ENCODE assay signal across 14 cellular contexts in the genomic region with DNA sequence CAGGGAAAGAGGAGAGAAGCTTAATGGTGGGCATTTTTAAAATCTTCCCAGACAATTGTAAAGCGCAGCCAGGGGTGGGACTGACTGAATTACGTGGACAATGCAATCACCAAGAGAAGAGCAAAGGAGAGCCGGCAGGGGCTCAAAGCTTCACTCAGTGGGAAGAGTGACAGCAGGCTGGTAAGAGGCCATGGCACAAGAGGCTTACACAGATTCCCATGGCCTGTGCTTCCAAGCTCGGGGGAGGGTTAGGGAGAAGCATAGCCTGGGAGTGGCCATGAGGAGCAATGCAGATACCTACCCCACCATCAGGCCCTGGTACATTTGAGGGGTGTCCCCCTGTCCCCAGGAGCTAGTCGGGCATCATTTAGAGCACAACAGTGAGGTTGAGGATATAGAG. TPM values are rescaled to one million over a fixed set of nuclear protein-coding genes. Genes with fewer than 3 reads are reported as not detected.
DNase-seq lines count a peak whose midpoint lies in the region; ATAC-seq and TF ChIP-seq lines count a peak whose summit lies in the region.
"Had no signal": no experiment of that assay in that cellular context is flagged by ENCODE, and none has a peak within 500 bp of the region (broad histone marks: within the 10 kb centered on the region; RNA-seq: fewer than 3 reads in every experiment).

No MANE protein-coding gene starts in this region.

- no peak overlapping the region for H3K4me3 Mint-ChIP-seq in T-cell
- H3K4me3 Mint-ChIP-seq in stimulated activated effector memory CD8-positive, alpha-beta T cell treated with anti-CD3 and anti-CD28 coated beads, Interleukin-12 subunit alpha, Interleukin-12 subunit beta, amount 100 ng/mL, for 72 hours, result no peak overlapping the region
- H3K4me3 Mint-ChIP-seq: B cell; CD4-positive, alpha-beta T cell had no signal

- DNase-seq in WERI-Rb-1, result peak; percentile 59
- no peak for DNase-seq in heart left ventricle
- DNase-seq in iPS-NIHi11 (ENCODE audit: low spot score), result peak; percentile 24
- DNase-seq in T-cell, result no peak
- no peak for DNase-seq in T1000 (lab: John Stamatoyannopoulos, UW)
- DNase-seq in stimulated activated effector memory CD8-positive, alpha-beta T cell treated with anti-CD3 and anti-CD28 coated beads, Interleukin-12 subunit alpha, Interleukin-12 subunit beta, amount 100 ng/mL, for 72 hours (ENCODE audit: low spot score in 2 of 2), result no peak
- DNase-seq: C1 segment of cervical spinal cord; Calu3; CD4-positive, alpha-beta T cell; DMS 273 treated with DMSO at 0.1 percent for 48 hours had no signal

- H3K36me3 Mint-ChIP-seq in T-cell, result no peaks in the 10 kb centered on the region
- no peaks in the 10 kb centered on the region for H3K36me3 Mint-ChIP-seq in stimulated activated effector memory CD8-positive, alpha-beta T cell treated with anti-CD3 and anti-CD28 coated beads, Interleukin-12 subunit alpha, Interleukin-12 subunit beta, amount 100 ng/mL, for 72 hours

- no peaks in the 10 kb centered on the region for H3K4me1 Mint-ChIP-seq in T-cell
- no peaks in the 10 kb centered on the region for H3K4me1 Mint-ChIP-seq in stimulated activated effector memory CD8-positive, alpha-beta T cell treated with anti-CD3 and anti-CD28 coated beads, Interleukin-12 subunit alpha, Interleukin-12 subunit beta, amount 100 ng/mL, for 72 hours
- H3K4me1 Mint-ChIP-seq: B cell had no signal

- TF ChIP-seq CTCF in WERI-Rb-1 (IDR thresholded peaks at IDR 0.05; ENCODE audit: low read depth, low read length) (no peak), heart left ventricle (IDR thresholded peaks at IDR 0.05) (no peak)

- H3K9me3 Mint-ChIP-seq in T-cell, result peaks cover 0 to 17% (median 10%) of the 10 kb centered on the region in 3 donors
- peaks cover 14% of the 10 kb centered on the region for H3K9me3 Mint-ChIP-seq in stimulated activated effector memory CD8-positive, alpha-beta T cell treated with anti-CD3 and anti-CD28 coated beads, Interleukin-12 subunit alpha, Interleukin-12 subunit beta, amount 100 ng/mL, for 72 hours
- H3K9me3 Mint-ChIP-seq: CD4-positive, alpha-beta T cell had no signal

- WGBS in heart left ventricle, 4 donors, result 76 to 84% (median 78%) methylated on average over 5 of the region's 5 CpGs

- H3K27ac Mint-ChIP-seq in T-cell, result no peak overlapping the region
- no peak overlapping the region for H3K27ac Mint-ChIP-seq in stimulated activated effector memory CD8-positive, alpha-beta T cell treated with anti-CD3 and anti-CD28 coated beads, Interleukin-12 subunit alpha, Interleukin-12 subunit beta, amount 100 ng/mL, for 72 hours
- H3K27ac Mint-ChIP-seq: B cell; CD4-positive, alpha-beta T cell had no signal

- H3K9me3 ChIP-seq in WERI-Rb-1 (ENCODE audit: severe bottlenecking) (no peaks in the 10 kb centered on the region), heart left ventricle (peaks cover 0 to 1% (median 0%) of the 10 kb centered on the region in 12 donors), skeletal muscle tissue (ENCODE audit: control insufficient read depth in 3 of 3, low read length in 3 of 3) (no peaks in the 10 kb centered on the region)
- H3K9me3 ChIP-seq: HAP-1 had no signal

- H3K27me3 ChIP-seq in WERI-Rb-1 (ENCODE audit: insufficient read depth, low read depth, severe bottlenecking) (no peaks in the 10 kb centered on the region), heart left ventricle (no peaks in the 10 kb centered on the region), skeletal muscle tissue (ENCODE audit: control insufficient read depth in 3 of 3, insufficient read depth in 3 of 3, low read length in 3 of 3) (no peaks in the 10 kb centered on the region)

- H3K4me1 ChIP-seq in heart left ventricle, result peaks cover 0 to 34% (median 13%) of the 10 kb centered on the region in 12 donors
- peaks cover 33 to 46% (median 46%) of the 10 kb centered on the region in 3 donors for H3K4me1 ChIP-seq in skeletal muscle tissue (ENCODE audit: control insufficient read depth in 3 of 3, insufficient read depth in 3 of 3, low read length in 3 of 3)

- H3K36me3 ChIP-seq in WERI-Rb-1 (no peaks in the 10 kb centered on the region), heart left ventricle (no peaks in the 10 kb centered on the region), skeletal muscle tissue (ENCODE audit: control insufficient read depth in 3 of 3, insufficient read depth in 3 of 3, low read length in 3 of 3) (peaks cover 0 to 3% (median 0%) of the 10 kb centered on the region in 3 donors)
- H3K36me3 ChIP-seq: HAP-1 had no signal

- H3K27ac ChIP-seq in WERI-Rb-1 (no peak overlapping the region), heart left ventricle (peak overlapping the region in 1 of 12 donors; percentile 53), skeletal muscle tissue (ENCODE audit: low read depth, low read length) (peak overlapping the region; percentile 93)
- H3K27ac ChIP-seq: HL-60 had no signal

- peak; percentile 36 to 60 (median 51) for ATAC-seq in heart left ventricle
- ATAC-seq in T-cell (replicated peaks in 1 of 4), result no peak
- ATAC-seq in stimulated activated effector memory CD8-positive, alpha-beta T cell treated with anti-CD3 and anti-CD28 coated beads, Interleukin-12 subunit alpha, Interleukin-12 subunit beta, amount 100 ng/mL, for 72 hours, result no peak

- CTCF ChIA-PET in T-cell (lab: Charles Lee), result no interaction called here

- POLR2A ChIA-PET in T-cell (lab: Charles Lee), result no interaction called here

- no peaks in the 10 kb centered on the region for H3K27me3 Mint-ChIP-seq in T-cell
- H3K27me3 Mint-ChIP-seq: CD4-positive, alpha-beta T cell had no signal

- no peak for TF ChIP-seq POLR2A in heart left ventricle (IDR thresholded peaks at IDR 0.05)

- intact Hi-C loops in heart left ventricle (cut with DNase I), result loop anchor here in 1 of 10 donors (1.0 kb wide), 1 partner anchor 21 kb away; no protein-coding TSS in a partner anchor

- H3K9ac ChIP-seq in skeletal muscle tissue (ENCODE audit: low read depth in 1 of 3, low read length in 3 of 3), result peak overlapping the region in 1 of 3 donors; percentile 38

- H3K4me3 ChIP-seq in WERI-Rb-1 (ENCODE audit: low read depth, low read length) (no peak overlapping the region), heart left ventricle (no peak overlapping the region), skeletal muscle tissue (ENCODE audit: low read length in 3 of 3) (no peak overlapping the region)
- H3K4me3 ChIP-seq: HAP-1 had no signal

RNA-seq across cellular contexts. Expression of a gene that starts 27.1 kb away (rescaled TPM):
- total RNA-seq in heart left ventricle, result 1 to 10 TPM; 1.2 to 3.3 (median 2.3) TPM
- 1 to 10 TPM; 1.1 to 3.8 TPM for polyA plus RNA-seq in heart left ventricle
- total RNA-seq in skeletal muscle tissue, result 5.7 TPM
- not detected for total RNA-seq in T-cell
- total RNA-seq: CD4-positive, alpha-beta T cell had no signal

Comparison
In these comparisons a context has a peak if more than half of its experiments do, and no peak if none do; other contexts are left out.
1. DNase-seq: peak in WERI-Rb-1 (single experiment) and iPS-NIHi11 (single experiment); none in heart left ventricle (0 of 5), T-cell (0 of 34), T1000 (single experiment) and stimulated activated effector memory CD8-positive, alpha-beta T cell treated with anti-CD3 and anti-CD28 coated beads, Interleukin-12 subunit alpha, Interleukin-12 subunit beta, amount 100 ng/mL, for 72 hours (0 of 2).
2. ATAC-seq: peak in heart left ventricle (4 of 4); none in T-cell (0 of 4) and stimulated activated effector memory CD8-positive, alpha-beta T cell treated with anti-CD3 and anti-CD28 coated beads, Interleukin-12 subunit alpha, Interleukin-12 subunit beta, amount 100 ng/mL, for 72 hours (single experiment).